8 cellular contexts compared by ENCODE assay signal in genomic region chr3:126983276-126983652, GRCh38. TPM values are rescaled to one million over a fixed set of nuclear protein-coding genes. Genes with fewer than 3 reads are reported as not detected.
DNase-seq lines count a peak whose midpoint lies in the region; TF ChIP-seq lines count a peak whose summit lies in the region.

No MANE protein-coding gene starts in this region.

- H3K27ac ChIP-seq in fibroblast of lung (ENCODE audit: insufficient read depth, low read length) = no peak overlapping the region

- H3K4me2 ChIP-seq in fibroblast of lung (ENCODE audit: extremely low read depth, insufficient read depth, low read length) (no peak overlapping the region), skeletal muscle satellite cell (ENCODE audit: low read length) (peak overlapping the region; percentile 96)

- no peak for TF ChIP-seq CTCF in fibroblast of lung (conservative IDR thresholded peaks at IDR 0.05 in 1 of 2, IDR thresholded peaks at IDR 0.05 in 1 of 2; ENCODE audit: low read depth in 1 of 2, low read length in 2 of 2)

- H3K4me3 ChIP-seq in Jurkat, Clone E6-1 (ENCODE audit: low read length) = peak overlapping the region; percentile 53
- H3K4me3 ChIP-seq in fibroblast of lung (replicated peaks in 1 of 4; ENCODE audit: control extremely low read depth in 1 of 4, insufficient read depth in 1 of 4, low read depth in 3 of 4, low read length in 4 of 4) (peak overlapping the region in 2 of 4 experiments; percentile 61 to 83), skeletal muscle satellite cell (ENCODE audit: low read length) (peak overlapping the region; percentile 85)

- H3K27me3 ChIP-seq in fibroblast of lung (ENCODE audit: control insufficient read depth, insufficient read depth, low read length) = peaks cover 6% of the 10 kb centered on the region
- no peaks in the 10 kb centered on the region for H3K27me3 ChIP-seq in skeletal muscle satellite cell (ENCODE audit: control insufficient read depth, insufficient read depth, low read length)

- DNase-seq in DMS 273 (lab: John Stamatoyannopoulos, UW; ENCODE audit: unreplicated experiment) = peak; percentile 65
- no peak for DNase-seq in DMS 273 treated with DMSO at 0.1 percent for 48 hours (lab: John Stamatoyannopoulos, UW)
- no peak for DNase-seq in Jurkat, Clone E6-1 (ENCODE audit: low read depth, low spot score)
- DNase-seq in fibroblast of lung (ENCODE audit: low read depth in 2 of 2) = no peak
- DNase-seq in NCI-H1105 treated with DMSO at 0.1 percent for 48 hours (lab: John Stamatoyannopoulos, UW) = no peak
- no peak for DNase-seq in mucosa of gallbladder (ENCODE audit: low spot score)
- DNase-seq in stimulated activated CD4-positive, alpha-beta T cell treated with anti-CD3 and anti-CD28 coated beads, Interleukin-4, amount 100 ng/mL, for 24 hours = no peak

- no peak overlapping the region for H2AFZ ChIP-seq in fibroblast of lung (ENCODE audit: low read length)

- peak overlapping the region; percentile 74 for H3K9ac ChIP-seq in fibroblast of lung (ENCODE audit: insufficient read depth, low read length)
- H3K9ac ChIP-seq in skeletal muscle satellite cell (ENCODE audit: low read depth, low read length) = peak overlapping the region; percentile 94

- H3K4me1 ChIP-seq in fibroblast of lung (ENCODE audit: control insufficient read depth, extremely low read depth, insufficient read depth, low read length) (peaks cover 5% of the 10 kb centered on the region), skeletal muscle satellite cell (ENCODE audit: control insufficient read depth, insufficient read depth, low read length) (peaks cover 32% of the 10 kb centered on the region)

- peaks cover 43% of the 10 kb centered on the region for H3K79me2 ChIP-seq in fibroblast of lung (ENCODE audit: control insufficient read depth, insufficient read depth, low read length)

- H4K20me1 ChIP-seq in fibroblast of lung (ENCODE audit: control insufficient read depth, extremely low read depth, insufficient read depth, low read length) = no peaks in the 10 kb centered on the region

- H3K9me3 ChIP-seq in fibroblast of lung (ENCODE audit: control insufficient read depth, insufficient read depth, low read depth, low read length) (no peaks in the 10 kb centered on the region), skeletal muscle satellite cell (replicated peaks; ENCODE audit: low read length) (no peaks in the 10 kb centered on the region)

- H3K36me3 ChIP-seq in fibroblast of lung (ENCODE audit: control insufficient read depth, insufficient read depth, low read length) (no peaks in the 10 kb centered on the region), skeletal muscle satellite cell (ENCODE audit: insufficient read depth, low read length) (no peaks in the 10 kb centered on the region)

RNA-seq across cellular contexts. Expression of gene PLXNA1, which starts 0.3 kb away (rescaled TPM):
- 15.3 TPM for polyA plus RNA-seq in Jurkat, Clone E6-1 (2012; ENCODE audit: insufficient read depth, insufficient read length)
- total RNA-seq in fibroblast of lung = 36.0 and 48.6 TPM in 2 replicates
- 21.1 and 22.9 TPM in 2 replicates for polyA plus RNA-seq in fibroblast of lung
- 30.2 and 38.0 TPM in 2 replicates for polyA plus RNA-seq in fibroblast of lung (2012)
- polyA minus RNA-seq in fibroblast of lung (ENCODE audit: low replicate concordance) = 98.1 and 107 TPM in 2 replicates
- total RNA-seq in skeletal muscle satellite cell (2012; rRNA removed) = 61.6 and 71.2 TPM in 2 replicates
- 41.5 TPM for total RNA-seq in mucosa of gallbladder
